In the genomic region with DNA sequence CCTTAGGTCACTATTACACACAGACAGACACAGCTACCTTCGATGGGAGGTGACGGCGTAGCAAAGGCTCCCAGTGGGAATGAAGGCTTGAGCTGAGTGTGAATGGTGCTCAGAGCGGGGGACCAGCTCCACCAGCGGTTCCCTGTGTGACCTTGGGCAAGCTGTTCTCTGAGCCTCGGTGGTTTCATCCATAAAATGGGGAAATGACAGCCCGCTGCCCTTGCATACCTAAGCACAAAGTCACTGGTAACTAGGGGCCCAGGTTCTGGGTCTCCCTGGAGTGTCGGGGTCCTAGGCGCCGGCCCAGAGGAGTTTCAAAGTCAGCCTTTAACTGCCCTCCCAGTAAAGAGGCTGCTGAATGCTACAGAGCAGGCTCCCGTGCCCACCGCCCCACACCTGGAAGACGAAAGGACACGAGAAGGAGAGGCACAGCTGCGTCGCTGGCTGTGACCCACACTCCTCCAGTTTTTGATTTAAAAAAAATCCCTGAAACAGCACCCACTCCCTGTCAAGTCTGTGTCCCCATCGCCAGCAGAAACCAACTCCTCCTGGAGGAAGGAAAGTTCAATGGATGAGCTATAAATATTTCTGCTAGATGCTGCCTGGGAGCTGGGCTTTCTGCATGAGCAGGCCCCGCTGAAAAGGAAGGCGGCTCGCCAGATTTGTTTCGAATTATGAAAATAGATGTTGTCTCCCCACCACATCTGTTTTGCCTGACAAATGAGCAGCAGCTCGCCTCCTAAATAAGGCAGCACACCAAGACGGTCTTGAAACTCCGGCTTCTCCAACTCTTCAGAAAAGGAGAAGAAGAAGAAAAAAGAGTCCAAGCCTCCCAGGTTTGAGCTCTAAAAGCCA, we compare ENCODE assay signal across 9 cellular contexts. TPM values are rescaled to one million over a fixed set of nuclear protein-coding genes. Genes with fewer than 3 reads are reported as not detected.
DNase-seq lines count a peak whose midpoint lies in the region; ATAC-seq and TF ChIP-seq lines count a peak whose summit lies in the region.
"Had no signal": no experiment of that assay in that cellular context is flagged by ENCODE, and none has a peak within 500 bp of the region (broad histone marks: within the 10 kb centered on the region; RNA-seq: fewer than 3 reads in every experiment).

No MANE protein-coding gene starts in this region.

- no peaks in the 10 kb centered on the region for H4K20me1 ChIP-seq in SU-DHL-6 (ENCODE audit: low read depth, low read length)
- peaks cover 100% of the 10 kb centered on the region for H4K20me1 ChIP-seq in smooth muscle cell (ENCODE audit: low read depth)

- peaks cover 23% of the 10 kb centered on the region for H3K4me1 ChIP-seq in smooth muscle cell (ENCODE audit: low read depth)
- H3K4me1 ChIP-seq: parathyroid adenoma had no signal

- 93% methylated on average over 24 of the region's 24 CpGs for WGBS in smooth muscle cell (ENCODE audit: low lambda C conversion rate)

- H3K9me3 Mint-ChIP-seq in activated T-cell treated with anti-CD3 and anti-CD28 coated beads, Interleukin-2, amount 50 U/mL, for 4 hours, result no peaks in the 10 kb centered on the region

- peaks cover 66% of the 10 kb centered on the region for H3F3A ChIP-seq in SU-DHL-6 (ENCODE audit: insufficient read depth)
- peaks cover 14% of the 10 kb centered on the region for H3F3A ChIP-seq in smooth muscle cell (ENCODE audit: low read depth)

- TF ChIP-seq CTCF in SU-DHL-6 (IDR thresholded peaks at IDR 0.05; ENCODE audit: insufficient read depth, low read length, poor library complexity, severe bottlenecking) (no peak), smooth muscle cell (IDR thresholded peaks at IDR 0.05; ENCODE audit: borderline replicate concordance, insufficient read depth, poor library complexity, severe bottlenecking) (no peak)

- H3K27ac ChIP-seq in SU-DHL-6 (ENCODE audit: low read depth, low read length) (peak overlapping the region; percentile 96), smooth muscle cell (ENCODE audit: low read depth) (peak overlapping the region; percentile 85)
- H3K27ac ChIP-seq: parathyroid adenoma had no signal

- DNase-seq in smooth muscle cell (lab: John Stamatoyannopoulos, UW; ENCODE audit: unreplicated experiment), result no peak
- DNase-seq in activated T-cell treated with anti-CD3 and anti-CD28 coated beads, Interleukin-2, amount 50 U/mL, for 4 hours, result no peak
- no peak for DNase-seq in iPS-NIHi7 (ENCODE audit: extremely low spot score)
- DNase-seq in OCI-M2 (lab: John Stamatoyannopoulos, UW; ENCODE audit: unreplicated experiment), result no peak

- peaks cover 40% of the 10 kb centered on the region for H3K4me1 Mint-ChIP-seq in activated T-cell treated with anti-CD3 and anti-CD28 coated beads, Interleukin-2, amount 50 U/mL, for 4 hours (ENCODE audit: low read depth)

- H3K27me3 ChIP-seq in SU-DHL-6 (ENCODE audit: low read length) (no peaks in the 10 kb centered on the region), smooth muscle cell (ENCODE audit: low read depth) (no peaks in the 10 kb centered on the region)

- H3K4me2 ChIP-seq in SU-DHL-6 (ENCODE audit: low read depth, low read length, poor library complexity, severe bottlenecking) (peak overlapping the region; percentile 64), smooth muscle cell (no peak overlapping the region)

- H3K36me3 Mint-ChIP-seq in activated T-cell treated with anti-CD3 and anti-CD28 coated beads, Interleukin-2, amount 50 U/mL, for 4 hours (ENCODE audit: insufficient read depth), result peaks cover 3% of the 10 kb centered on the region

- no peak overlapping the region for H3K4me3 Mint-ChIP-seq in activated T-cell treated with anti-CD3 and anti-CD28 coated beads, Interleukin-2, amount 50 U/mL, for 4 hours

- H3K9me2 ChIP-seq in SU-DHL-6 (replicated peaks; ENCODE audit: insufficient read depth, low read length), result no peaks in the 10 kb centered on the region

- H3K9me3 ChIP-seq in SU-DHL-6 (ENCODE audit: insufficient read depth, low read length) (no peaks in the 10 kb centered on the region), smooth muscle cell (replicated peaks; ENCODE audit: low read depth) (no peaks in the 10 kb centered on the region)

- H3K36me3 ChIP-seq in SU-DHL-6 (ENCODE audit: low read length), result no peaks in the 10 kb centered on the region
- no peaks in the 10 kb centered on the region for H3K36me3 ChIP-seq in smooth muscle cell (ENCODE audit: low read depth)

- H3K4me3 ChIP-seq in SU-DHL-6 (ENCODE audit: insufficient read depth, low read length, poor library complexity, severe bottlenecking) (peak overlapping the region; percentile 2), smooth muscle cell (no peak overlapping the region)

- H3K9ac ChIP-seq in SU-DHL-6 (ENCODE audit: low read length) (peak overlapping the region; percentile 51), smooth muscle cell (ENCODE audit: low read depth) (no peak overlapping the region)
- H3K9ac ChIP-seq: parathyroid adenoma had no signal

- ATAC-seq in GM18873 (IDR thresholded peaks at IDR 0.05; ENCODE audit: low FRiP score, unreplicated experiment) (peak; percentile 21), HG02642 (IDR thresholded peaks at IDR 0.05; ENCODE audit: poor library complexity, unreplicated experiment) (peak; percentile 42), GM21717 (IDR thresholded peaks at IDR 0.05; ENCODE audit: unreplicated experiment) (no peak)
- no peak for ATAC-seq in activated T-cell treated with anti-CD3 and anti-CD28 coated beads, Interleukin-2, amount 50 U/mL, for 4 hours

- H3K27me3 Mint-ChIP-seq in activated T-cell treated with anti-CD3 and anti-CD28 coated beads, Interleukin-2, amount 50 U/mL, for 4 hours (ENCODE audit: low read depth), result peaks cover 2% of the 10 kb centered on the region

- H3K79me2 ChIP-seq in SU-DHL-6 (ENCODE audit: insufficient read depth, low read length), result no peaks in the 10 kb centered on the region
- peaks cover 99% of the 10 kb centered on the region for H3K79me2 ChIP-seq in smooth muscle cell (ENCODE audit: low read depth)
- H3K79me2 ChIP-seq: parathyroid adenoma had no signal

- no peak overlapping the region for H2AFZ ChIP-seq in SU-DHL-6 (ENCODE audit: low read depth, low read length, severe bottlenecking)
- H2AFZ ChIP-seq in smooth muscle cell (ENCODE audit: low read depth), result no peak overlapping the region
- H2AFZ ChIP-seq: parathyroid adenoma had no signal

RNA-seq across cellular contexts. Expression of a gene that starts 27.4 kb away (rescaled TPM):
- 26.6 and 37.2 TPM in 2 replicates for total RNA-seq in smooth muscle cell
- polyA plus RNA-seq in smooth muscle cell, result 81.9 and 143 TPM in 2 replicates
- total RNA-seq in activated T-cell treated with anti-CD3 and anti-CD28 coated beads, Interleukin-2, amount 50 U/mL, for 4 hours, result 1 to 10 TPM; 4.3 to 7.4 (median 5.6) TPM

Comparison
In these comparisons a context has a peak if more than half of its experiments do, and no peak if none do; other contexts are left out.
1. ATAC-seq: peak in GM18873 (single experiment) and HG02642 (single experiment); none in activated T-cell treated with anti-CD3 and anti-CD28 coated beads, Interleukin-2, amount 50 U/mL, for 4 hours (0 of 2) and GM21717 (single experiment).